17 cellular contexts compared by ENCODE assay signal in genomic region chr1:214369364-214369763, GRCh38.
"Had no signal": no experiment of that assay in that cellular context is flagged by ENCODE, and none has a peak within 500 bp of the region (broad histone marks: within the 10 kb centered on the region; RNA-seq: fewer than 3 reads in every experiment).

No MANE protein-coding gene starts in this region.

- H3K4me3 ChIP-seq: coronary artery, dorsolateral prefrontal cortex, esophagus muscularis mucosa, heart right ventricle, left lung, lower lobe of right lung had no signal

- H3K9me3 ChIP-seq: esophagus muscularis mucosa, heart right ventricle, left lung, lower lobe of right lung had no signal

- H3K4me1 ChIP-seq: foreskin keratinocyte, left lung, lower lobe of right lung had no signal

- DNase-seq: dermis blood vessel endothelial cell; dorsolateral prefrontal cortex; effector CD4-positive, alpha-beta T cell; effector memory CD4-positive, alpha-beta T cell; foreskin keratinocyte; glutamatergic neuron; head of caudate nucleus; heart right ventricle; hippocampal formation; left cardiac atrium; left lung; left ventricle myocardium superior; lower lobe of right lung; mesenchymal stem cell; midbrain had no signal

- H3K27me3 ChIP-seq: dorsolateral prefrontal cortex, esophagus muscularis mucosa, foreskin keratinocyte, heart right ventricle, left lung had no signal

- ATAC-seq: foreskin keratinocyte, heart right ventricle, left cardiac atrium, left lung, left ventricle myocardium superior, lower lobe of right lung had no signal
